In the genomic region with DNA sequence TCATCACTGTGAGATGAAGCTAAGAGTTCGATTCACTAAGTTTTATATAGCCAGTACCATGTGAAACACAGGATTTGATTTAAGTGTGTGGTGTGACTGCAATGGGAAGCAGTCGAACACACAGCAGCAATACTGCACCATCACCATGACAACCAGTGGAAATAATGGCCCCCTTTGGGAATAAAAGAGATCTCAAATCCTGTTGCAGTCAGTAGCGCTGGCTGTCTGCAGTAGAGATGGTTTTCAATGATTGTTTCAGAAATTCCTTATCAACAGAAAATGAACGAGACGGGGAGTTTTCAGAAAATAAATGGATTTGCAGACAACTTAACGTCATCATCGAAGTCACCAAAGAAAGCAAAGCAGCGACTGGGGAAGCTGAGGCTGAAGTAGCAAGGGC, we compare ENCODE assay signal across 23 cellular contexts.
DNase-seq lines count a peak whose midpoint lies in the region; TF ChIP-seq lines count a peak whose summit lies in the region.
"Had no signal": no experiment of that assay in that cellular context is flagged by ENCODE, and none has a peak within 500 bp of the region (broad histone marks: within the 10 kb centered on the region; RNA-seq: fewer than 3 reads in every experiment).

No MANE protein-coding gene starts in this region.

- TF ChIP-seq EP300 in sigmoid colon (IDR thresholded peaks at IDR 0.05), result no peak

- H3K36me3 Mint-ChIP-seq in brain, result no peaks in the 10 kb centered on the region

- no peak overlapping the region for H3K4me3 ChIP-seq in sigmoid colon
- H3K4me3 ChIP-seq: ascending aorta, coronary artery, pancreas, Peyer's patch, suprapubic skin had no signal

- DNase-seq in NCI-H2227 (lab: John Stamatoyannopoulos, UW; ENCODE audit: unreplicated experiment) (peak; percentile 58), medulla oblongata (ENCODE audit: extremely low spot score) (peak; percentile 71), sigmoid colon (peak; percentile 29), DMS53 treated with DMSO at 0.1 percent for 48 hours (lab: John Stamatoyannopoulos, UW; ENCODE audit: unreplicated experiment) (no peak), OCI-M2 (lab: John Stamatoyannopoulos, UW; ENCODE audit: unreplicated experiment) (no peak)
- DNase-seq in stimulated activated CD4-positive, alpha-beta T cell treated with anti-CD3 and anti-CD28 coated beads, Interleukin-4, amount 100 ng/mL, for 1 hour, result no peak
- DNase-seq: activated CD4-positive, alpha-beta T cell treated with anti-CD3 and anti-CD28 coated beads for 1 hour; activated naive CD4-positive, alpha-beta T cell; foreskin keratinocyte; GF-D8; left colon; NCI-H1048; NCI-H2081 treated with DMSO at 0.1 percent for 48 hours; NCI-H774; pancreas; small intestine; T-helper 9 cell had no signal

- TF ChIP-seq CTCF in brain (conservative IDR thresholded peaks at IDR 0.05), result no peak
- TF ChIP-seq CTCF in sigmoid colon (IDR thresholded peaks at IDR 0.05), result no peak

- peak overlapping the region in 4 of 5 experiments; percentile 8 to 76 (median 44) for H3K27ac Mint-ChIP-seq in brain

- peaks cover 96% of the 10 kb centered on the region for H3K4me1 Mint-ChIP-seq in brain

- peak overlapping the region; percentile 8 to 56 (median 34) for H3K4me3 Mint-ChIP-seq in brain

- no peaks in the 10 kb centered on the region for H3K9me3 Mint-ChIP-seq in brain

- H3K27me3 Mint-ChIP-seq in brain, result peaks cover 47% of the 10 kb centered on the region

- H3K9me3 ChIP-seq in sigmoid colon, result no peaks in the 10 kb centered on the region
- H3K9me3 ChIP-seq: ascending aorta, pancreas, Peyer's patch, suprapubic skin had no signal

- H3K27ac ChIP-seq in sigmoid colon, result peak overlapping the region in 3 of 4 donors; percentile 47 to 69 (median 64)
- H3K27ac ChIP-seq: ascending aorta, coronary artery, foreskin keratinocyte, KMS-11, pancreas had no signal

- H3K4me1 ChIP-seq in sigmoid colon, result peaks cover 0 to 14% (median 5%) of the 10 kb centered on the region in 4 donors
- H3K4me1 ChIP-seq: ascending aorta, foreskin keratinocyte, pancreas had no signal

- no peaks in the 10 kb centered on the region for H3K27me3 ChIP-seq in sigmoid colon
- H3K27me3 ChIP-seq: ascending aorta, pancreas, Peyer's patch, suprapubic skin had no signal

- no peaks in the 10 kb centered on the region for H3K36me3 ChIP-seq in sigmoid colon
- H3K36me3 ChIP-seq: ascending aorta, pancreas, Peyer's patch, suprapubic skin had no signal

- WGBS in sigmoid colon, 2 donors, result 77 to 90% methylated on average over 8 of the region's 8 CpGs

- TF ChIP-seq POLR2A in sigmoid colon (IDR thresholded peaks at IDR 0.05), result no peak

- intact Hi-C loops in sigmoid colon (cut with DNase I), result no loop called here

Comparison
In these comparisons a context has a peak if more than half of its experiments do, and no peak if none do; other contexts are left out.
1. DNase-seq: peak in NCI-H2227 (single experiment), medulla oblongata (single experiment) and sigmoid colon (single experiment); none in DMS53 treated with DMSO at 0.1 percent for 48 hours (single experiment), stimulated activated CD4-positive, alpha-beta T cell treated with anti-CD3 and anti-CD28 coated beads, Interleukin-4, amount 100 ng/mL, for 1 hour (single experiment) and OCI-M2 (single experiment).